8 cellular contexts compared by ENCODE assay signal in the genomic region with DNA sequence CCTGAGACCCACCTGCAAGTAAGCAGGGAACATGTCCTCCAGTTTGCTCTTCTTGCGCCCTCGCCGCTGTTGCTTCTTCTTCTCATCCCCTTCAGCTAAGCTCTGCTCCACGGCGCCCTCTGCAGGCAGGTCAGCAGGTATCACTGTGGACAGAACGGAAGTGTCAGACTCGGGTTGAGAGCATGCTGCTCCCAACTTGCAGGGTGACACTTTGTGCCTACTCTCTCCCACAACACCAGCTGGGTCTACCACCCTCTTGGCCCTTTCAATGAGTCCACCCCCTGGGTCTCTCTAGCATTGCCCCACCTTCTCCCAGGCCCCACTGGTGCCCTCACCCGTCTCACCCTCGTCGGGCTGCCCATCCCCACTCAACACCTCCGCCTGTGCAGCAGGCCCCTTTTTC. TPM values are rescaled to one million over a fixed set of nuclear protein-coding genes. Genes with fewer than 3 reads are reported as not detected.
A peak's percentile ranks its signal among the peaks of the same experiment; 100 is the strongest.
DNase-seq lines count a peak whose midpoint lies in the region; ATAC-seq and TF ChIP-seq lines count a peak whose summit lies in the region.

No MANE protein-coding gene starts in this region.

- H3K27me3 ChIP-seq in cardiac muscle cell (no peaks in the 10 kb centered on the region), gastrocnemius medialis (no peaks in the 10 kb centered on the region)

- H3K4me3 ChIP-seq in HEK293 (ENCODE audit: low read depth, low read length) (no peak overlapping the region), cardiac muscle cell (no peak overlapping the region), gastrocnemius medialis (no peak overlapping the region)

- intact Hi-C loops in gastrocnemius medialis (cut with DNase I; ENCODE audit: low total_unique reads), result loop anchor here (2.0 kb wide), 1 partner anchor 47 kb away; no protein-coding TSS in a partner anchor

- CTCF ChIA-PET in HEK293 (lab: Yijun Ruan, JAX), result interaction anchor here (0.6 to 2.7 kb wide), 30 partner anchors 9 to 965 kb away, joined by 3 to 18 read pairs (median 5); partner anchors contain the start of gene RHEBL1

- POLR2A ChIA-PET in HEK293 (lab: Yijun Ruan, JAX), result interaction anchor here (0.7 to 1.7 kb wide), 5 partner anchors 8 to 87 kb away, joined by 3 to 8 read pairs (median 5); partner anchors contain the start of gene TUBA1B

- ATAC-seq in SK-N-SH treated with all-trans-retinoic acid at 6 μM for 48 hours (peak; percentile 75), gastrocnemius medialis (peak in 1 of 2 donors; percentile 80), HG03565 (IDR thresholded peaks at IDR 0.05; ENCODE audit: unreplicated experiment) (no peak), GM21825 (IDR thresholded peaks at IDR 0.05; ENCODE audit: unreplicated experiment) (no peak)

- TF ChIP-seq CTCF in C4-2B (conservative IDR thresholded peaks at IDR 0.05) (peak; percentile 80), HEK293 (tag by site-specific recombination; IDR thresholded peaks at IDR 0.05) (peak; percentile 95), cardiac muscle cell (IDR thresholded peaks at IDR 0.05; ENCODE audit: low read depth, low read length) (peak; percentile 69), gastrocnemius medialis (IDR thresholded peaks at IDR 0.05 in 4 of 5, conservative IDR thresholded peaks at IDR 0.05 in 1 of 5) (peak; percentile 37 to 69 (median 52))

- in situ Hi-C loops in gastrocnemius medialis (cut with MboI; ENCODE audit: low sequenced_read_pairs in 4 of 4), result no loop called here

- no peaks in the 10 kb centered on the region for H3K4me1 ChIP-seq in HEK293 (ENCODE audit: control insufficient read depth, insufficient read depth, low read length)
- H3K4me1 ChIP-seq in cardiac muscle cell (ENCODE audit: low read depth), result no peaks in the 10 kb centered on the region
- no peaks in the 10 kb centered on the region for H3K4me1 ChIP-seq in gastrocnemius medialis

- DNase-seq in activated naive CD4-positive, alpha-beta T cell (lab: John Stamatoyannopoulos, UW), result peak; percentile 30 to 77 (median 69)
- peak; percentile 62 to 69 for DNase-seq in cardiac muscle cell (ENCODE audit: low read depth in 1 of 2, low spot score in 1 of 2)
- DNase-seq in gastrocnemius medialis, result peak in 1 of 2 donors; percentile 61

- H3K9me3 ChIP-seq in HEK293 (ENCODE audit: control insufficient read depth, insufficient read depth, low read depth, low read length) (no peaks in the 10 kb centered on the region), cardiac muscle cell (ENCODE audit: low read depth) (no peaks in the 10 kb centered on the region), gastrocnemius medialis (no peaks in the 10 kb centered on the region)

- H3K36me3 ChIP-seq in HEK293 (ENCODE audit: control insufficient read depth in 2 of 2, insufficient read depth in 1 of 2, low read length in 2 of 2) (peaks cover 27 to 99% of the 10 kb centered on the region in 2 experiments), cardiac muscle cell (peaks cover 77% of the 10 kb centered on the region), gastrocnemius medialis (peaks cover 0 to 99% of the 10 kb centered on the region in 2 donors)

- H3K27ac ChIP-seq in C4-2B (no peak overlapping the region), HEK293 (ENCODE audit: extremely low read depth, low read depth, low read length) (no peak overlapping the region), cardiac muscle cell (no peak overlapping the region), gastrocnemius medialis (no peak overlapping the region)

- no peak for TF ChIP-seq POLR2A in gastrocnemius medialis (IDR thresholded peaks at IDR 0.05)

TF ChIP-seq in HEK293, 187 proteins besides CTCF, POLR2A, EP300 and RAD21:
- TF ChIP-seq ZNF707 (tag by site-specific recombination; IDR thresholded peaks at IDR 0.05), result no peak
- no peak for TF ChIP-seq ZNF571 (tag by site-specific recombination; IDR thresholded peaks at IDR 0.05)
- peak; percentile 78 for TF ChIP-seq ZNF341 (tag by site-specific recombination; IDR thresholded peaks at IDR 0.05; ENCODE audit: low read depth)
- TF ChIP-seq SCRT2 (tag by site-specific recombination; IDR thresholded peaks at IDR 0.05), result peak; percentile 51; the same call in 1 of the 2 replicates
- no peak for TF ChIP-seq ZXDB (tag by site-specific recombination; IDR thresholded peaks at IDR 0.05)
- TF ChIP-seq ZNF600 (tag by site-specific recombination; IDR thresholded peaks at IDR 0.05), result peak; percentile 76; the same call in 1 of the 2 replicates
- peak; percentile 33 for TF ChIP-seq ZNF654 (tag by site-specific recombination; IDR thresholded peaks at IDR 0.05; ENCODE audit: low read depth)
- TF ChIP-seq ZBTB7A (tag by site-specific recombination; IDR thresholded peaks at IDR 0.05; ENCODE audit: low read depth), result no peak

TF ChIP-seq in SK-N-SH treated with all-trans-retinoic acid at 6 μM for 48 hours, 23 proteins besides CTCF, POLR2A, EP300 and RAD21:
- TF ChIP-seq TCF4 (CRISPR knock-in tag; IDR thresholded peaks at IDR 0.05; ENCODE audit: borderline replicate concordance), result no peak
- TF ChIP-seq PATZ1 (CRISPR knock-in tag; IDR thresholded peaks at IDR 0.05; ENCODE audit: borderline replicate concordance), result no peak
- TF ChIP-seq ZNF8 (CRISPR knock-in tag; IDR thresholded peaks at IDR 0.05), result no peak
- TF ChIP-seq ZFP30 (CRISPR knock-in tag; IDR thresholded peaks at IDR 0.05), result no peak
- no peak for TF ChIP-seq ZNF70 (CRISPR knock-in tag; IDR thresholded peaks at IDR 0.05)
- TF ChIP-seq TOX (CRISPR knock-in tag; IDR thresholded peaks at IDR 0.05; ENCODE audit: borderline replicate concordance), result no peak
- no peak for TF ChIP-seq ZNF565 (CRISPR knock-in tag; conservative IDR thresholded peaks at IDR 0.05; ENCODE audit: low read depth)
- TF ChIP-seq, protein P1, sequence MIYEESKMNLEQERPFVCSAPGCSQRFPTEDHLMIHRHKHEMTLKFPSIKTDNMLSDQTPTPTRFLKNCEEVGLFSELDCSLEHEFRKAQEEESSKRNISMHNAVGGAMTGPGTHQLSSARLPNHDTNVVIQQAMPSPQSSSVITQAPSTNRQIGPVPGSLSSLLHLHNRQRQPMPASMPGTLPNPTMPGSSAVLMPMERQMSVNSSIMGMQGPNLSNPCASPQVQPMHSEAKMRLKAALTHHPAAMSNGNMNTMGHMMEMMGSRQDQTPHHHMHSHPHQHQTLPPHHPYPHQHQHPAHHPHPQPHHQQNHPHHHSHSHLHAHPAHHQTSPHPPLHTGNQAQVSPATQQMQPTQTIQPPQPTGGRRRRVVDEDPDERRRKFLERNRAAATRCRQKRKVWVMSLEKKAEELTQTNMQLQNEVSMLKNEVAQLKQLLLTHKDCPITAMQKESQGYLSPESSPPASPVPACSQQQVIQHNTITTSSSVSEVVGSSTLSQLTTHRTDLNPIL (CRISPR knock-in tag; IDR thresholded peaks at IDR 0.05; ENCODE audit: low read depth), result no peak
- TF ChIP-seq CSDC2 (CRISPR knock-in tag; IDR thresholded peaks at IDR 0.05), result no peak
- no peak for TF ChIP-seq ISL1 (CRISPR knock-in tag; IDR thresholded peaks at IDR 0.05)
- no peak for TF ChIP-seq RARB (CRISPR knock-in tag; IDR thresholded peaks at IDR 0.05)
- TF ChIP-seq BACH2 (CRISPR knock-in tag; IDR thresholded peaks at IDR 0.05; ENCODE audit: borderline replicate concordance), result no peak
- TF ChIP-seq PPARA (CRISPR knock-in tag; IDR thresholded peaks at IDR 0.05; ENCODE audit: borderline replicate concordance), result no peak
- TF ChIP-seq GLIS3 (CRISPR knock-in tag; IDR thresholded peaks at IDR 0.05), result no peak
- no peak for TF ChIP-seq ARNTL (CRISPR knock-in tag; IDR thresholded peaks at IDR 0.05; ENCODE audit: borderline replicate concordance, low read depth)
- TF ChIP-seq ZFP3 (CRISPR knock-in tag; IDR thresholded peaks at IDR 0.05), result no peak
- TF ChIP-seq ZC3H10 (CRISPR knock-in tag; IDR thresholded peaks at IDR 0.05), result no peak
- TF ChIP-seq ESRRG (CRISPR knock-in tag; IDR thresholded peaks at IDR 0.05), result no peak
- TF ChIP-seq SNAI2 (CRISPR knock-in tag; IDR thresholded peaks at IDR 0.05), result no peak

RNA-seq across cellular contexts. Expression of gene KMT2D, which starts 16.7 kb away (rescaled TPM):
- total RNA-seq in cardiac muscle cell (28.8 and 41.3 TPM in 2 replicates), gastrocnemius medialis (10 to 100 TPM; 36.0 to 99.0 (median 71.3) TPM)
- polyA plus RNA-seq in cardiac muscle cell, result 31.0 and 41.3 TPM in 2 replicates

RNA-seq across cellular contexts. Expression of gene PRKAG1, which starts 25.3 kb away (rescaled TPM):
- total RNA-seq in cardiac muscle cell (40.8 and 41.0 TPM in 2 replicates), gastrocnemius medialis (10 to 100 TPM; 67.4 to 97.7 (median 83.9) TPM)
- polyA plus RNA-seq in cardiac muscle cell, result 48.1 and 54.5 TPM in 2 replicates

RNA-seq across cellular contexts. Expression of gene RHEBL1, which starts 25.9 kb away (rescaled TPM):
- 0.42 and 1.1 TPM in 2 replicates for total RNA-seq in cardiac muscle cell
- 0.94 and 1.0 TPM in 2 replicates for polyA plus RNA-seq in cardiac muscle cell
- under 1 TPM in 2 of 4 donors, not detected in 2; 0.46 to 0.71 TPM for total RNA-seq in gastrocnemius medialis

RNA-seq across cellular contexts. Expression of gene DDN, which starts 44.7 kb away (rescaled TPM):
- total RNA-seq in cardiac muscle cell (4.4 and 5.4 TPM in 2 replicates), gastrocnemius medialis (100 to 1,000 TPM in 3 of 4 donors, 10 to 100 TPM in 1; 26.8 to 415 (median 232) TPM)
- polyA plus RNA-seq in cardiac muscle cell, result 2.1 and 3.0 TPM in 2 replicates

RNA-seq across cellular contexts. Expression of gene DHH, which starts 50.7 kb away (rescaled TPM):
- total RNA-seq in cardiac muscle cell (0.36 TPM in 1 of 2 replicates, not detected in the other), gastrocnemius medialis (under 1 TPM in 3 of 4 donors, not detected in 1; 0.09 to 0.36 (median 0.15) TPM)
- polyA plus RNA-seq in cardiac muscle cell, result not detected in 2 replicates
